Comparison of ENCODE assay signal across 7 cellular contexts in the genomic region with DNA sequence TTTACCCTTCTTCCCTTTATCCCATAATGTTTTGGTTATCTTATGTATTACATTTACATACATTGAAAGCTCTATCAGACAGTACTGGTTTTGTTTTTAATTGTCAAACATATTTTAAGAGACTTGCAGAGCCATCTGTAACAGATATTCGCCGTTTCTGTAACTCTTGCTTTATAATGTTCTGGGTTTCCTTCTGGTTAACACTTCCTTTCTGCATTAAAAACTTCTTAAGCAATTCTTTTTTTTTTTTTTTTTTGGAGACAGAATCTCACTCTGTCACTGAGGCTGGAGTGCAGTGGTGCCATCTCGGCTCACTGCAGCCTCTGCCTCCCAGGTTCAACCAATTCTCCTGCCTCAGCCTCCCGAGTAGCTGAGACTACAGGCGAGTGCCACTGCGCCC. TPM values are rescaled to one million over a fixed set of nuclear protein-coding genes. Genes with fewer than 3 reads are reported as not detected.
A peak's percentile ranks its signal among the peaks of the same experiment; 100 is the strongest.
DNase-seq lines count a peak whose midpoint lies in the region; ATAC-seq and TF ChIP-seq lines count a peak whose summit lies in the region.
"Not testable (repeated sequence)": the region's sequence is repeated elsewhere in the genome, so short reads cannot be mapped to it uniquely, and the experiment has no call there.

No MANE protein-coding gene starts in this region.

- not testable (repeated sequence) for DNase-seq in CD8-positive, alpha-beta memory T cell; T-helper 2 cell treated with Interferon-gamma antibody and Interleukin-4, amounts not matched to agents 5 μg/mL and 100 μg/mL, for 36 hours (ENCODE audit: low spot score); activated CD8-positive, alpha-beta T cell treated with anti-CD3 and anti-CD28 coated beads for 36 hours; activated naive CD4-positive, alpha-beta T cell treated with anti-CD3 and anti-CD28 coated beads for 36 hours; central memory CD8-positive, alpha-beta T cell (ENCODE audit: low spot score in 2 of 2); natural killer cell treated with Interleukin-12 subunit alpha and Interleukin-12 subunit beta and Interleukin-15 and Interleukin-18, amount 100 ng/mL, for 72 hours (ENCODE audit: low spot score)
- DNase-seq in MV-4-11 (lab: John Stamatoyannopoulos, UW) = peak; percentile 63

- H3K27ac Mint-ChIP-seq in CD8-positive, alpha-beta memory T cell = peak overlapping the region in 7 of 8 donors; percentile 6 to 95 (median 72)
- peak overlapping the region; percentile 53 for H3K27ac Mint-ChIP-seq in T-helper 2 cell treated with Interferon-gamma antibody and Interleukin-4, amounts not matched to agents 5 μg/mL and 100 μg/mL, for 36 hours
- H3K27ac Mint-ChIP-seq in activated CD8-positive, alpha-beta T cell treated with anti-CD3 and anti-CD28 coated beads for 36 hours = peak overlapping the region; percentile 80
- H3K27ac Mint-ChIP-seq in activated naive CD4-positive, alpha-beta T cell treated with anti-CD3 and anti-CD28 coated beads for 36 hours = peak overlapping the region; percentile 56
- H3K27ac Mint-ChIP-seq in central memory CD8-positive, alpha-beta T cell (ENCODE audit: low read depth) = peak overlapping the region; percentile 92
- H3K27ac Mint-ChIP-seq in natural killer cell treated with Interleukin-12 subunit alpha and Interleukin-12 subunit beta and Interleukin-15 and Interleukin-18, amount 100 ng/mL, for 72 hours = peak overlapping the region; percentile 45 to 55

- CTCF ChIA-PET in CD8-positive, alpha-beta memory T cell (lab: Charles Lee) = interaction anchor here (0.9 to 1.0 kb wide), 2 partner anchors 9 to 10 kb away, joined by 3 read pairs; no protein-coding TSS in a partner anchor
- CTCF ChIA-PET in activated CD8-positive, alpha-beta T cell treated with anti-CD3 and anti-CD28 coated beads for 36 hours (lab: Charles Lee) = interaction anchor here (1.0 to 8.1 kb wide), 2 partner anchors 22 to 56 kb away, joined by 3 to 52 read pairs; a partner anchor contains a TSS
- CTCF ChIA-PET in activated naive CD4-positive, alpha-beta T cell treated with anti-CD3 and anti-CD28 coated beads for 36 hours (lab: Charles Lee) = interaction anchor here (0.8 to 1.4 kb wide), 3 partner anchors 9 to 181 kb away, joined by 3 to 4 read pairs (median 3); no protein-coding TSS in a partner anchor

- not testable (repeated sequence) for TF ChIP-seq CTCF in activated CD8-positive, alpha-beta T cell treated with anti-CD3 and anti-CD28 coated beads for 36 hours (IDR thresholded peaks at IDR 0.05)

- not testable (repeated sequence) for H3K27me3 ChIP-seq in CD8-positive, alpha-beta memory T cell (ENCODE audit: insufficient read depth, low read length, poor library complexity, severe bottlenecking)

- not testable (repeated sequence) for H3K36me3 ChIP-seq in CD8-positive, alpha-beta memory T cell (ENCODE audit: insufficient read depth, low read length)

- not testable (repeated sequence) for H3K27me3 Mint-ChIP-seq in CD8-positive, alpha-beta memory T cell; T-helper 2 cell treated with Interferon-gamma antibody and Interleukin-4, amounts not matched to agents 5 μg/mL and 100 μg/mL, for 36 hours (ENCODE audit: low read depth); activated CD8-positive, alpha-beta T cell treated with anti-CD3 and anti-CD28 coated beads for 36 hours; activated naive CD4-positive, alpha-beta T cell treated with anti-CD3 and anti-CD28 coated beads for 36 hours (ENCODE audit: low read depth); central memory CD8-positive, alpha-beta T cell; natural killer cell treated with Interleukin-12 subunit alpha and Interleukin-12 subunit beta and Interleukin-15 and Interleukin-18, amount 100 ng/mL, for 72 hours

- peak overlapping the region; percentile 2 to 85 (median 61) for H3K4me3 Mint-ChIP-seq in CD8-positive, alpha-beta memory T cell
- peak overlapping the region; percentile 47 for H3K4me3 Mint-ChIP-seq in T-helper 2 cell treated with Interferon-gamma antibody and Interleukin-4, amounts not matched to agents 5 μg/mL and 100 μg/mL, for 36 hours
- peak overlapping the region; percentile 3 for H3K4me3 Mint-ChIP-seq in activated CD8-positive, alpha-beta T cell treated with anti-CD3 and anti-CD28 coated beads for 36 hours
- not testable (repeated sequence) for H3K4me3 Mint-ChIP-seq in activated naive CD4-positive, alpha-beta T cell treated with anti-CD3 and anti-CD28 coated beads for 36 hours
- peak overlapping the region; percentile 63 for H3K4me3 Mint-ChIP-seq in central memory CD8-positive, alpha-beta T cell
- peak overlapping the region; percentile 66 for H3K4me3 Mint-ChIP-seq in natural killer cell treated with Interleukin-12 subunit alpha and Interleukin-12 subunit beta and Interleukin-15 and Interleukin-18, amount 100 ng/mL, for 72 hours

- H3K36me3 Mint-ChIP-seq in CD8-positive, alpha-beta memory T cell = peaks cover 0 to 30% (median 0%) of the 10 kb centered on the region in 3 donors
- peaks cover 21% of the 10 kb centered on the region for H3K36me3 Mint-ChIP-seq in T-helper 2 cell treated with Interferon-gamma antibody and Interleukin-4, amounts not matched to agents 5 μg/mL and 100 μg/mL, for 36 hours (ENCODE audit: low read depth)
- peaks cover 26% of the 10 kb centered on the region for H3K36me3 Mint-ChIP-seq in activated CD8-positive, alpha-beta T cell treated with anti-CD3 and anti-CD28 coated beads for 36 hours (ENCODE audit: low read depth)
- peaks cover 13% of the 10 kb centered on the region for H3K36me3 Mint-ChIP-seq in activated naive CD4-positive, alpha-beta T cell treated with anti-CD3 and anti-CD28 coated beads for 36 hours (ENCODE audit: low read depth)
- H3K36me3 Mint-ChIP-seq in central memory CD8-positive, alpha-beta T cell (ENCODE audit: insufficient read depth) = peaks cover 24% of the 10 kb centered on the region
- H3K36me3 Mint-ChIP-seq in natural killer cell treated with Interleukin-12 subunit alpha and Interleukin-12 subunit beta and Interleukin-15 and Interleukin-18, amount 100 ng/mL, for 72 hours = not testable (repeated sequence)

- peaks cover 67% of the 10 kb centered on the region for H3K4me1 ChIP-seq in CD8-positive, alpha-beta memory T cell (ENCODE audit: insufficient read depth, low read length)

- H3K4me3 ChIP-seq in CD8-positive, alpha-beta memory T cell (ENCODE audit: low read length) = not testable (repeated sequence)

- peak; percentile 24 for ATAC-seq in activated CD8-positive, alpha-beta T cell treated with anti-CD3 and anti-CD28 coated beads for 36 hours
- peak; percentile 43 for ATAC-seq in central memory CD8-positive, alpha-beta T cell (replicated peaks; ENCODE audit: extremely low read depth, poor library complexity, severe bottlenecking)
- ATAC-seq in natural killer cell treated with Interleukin-12 subunit alpha and Interleukin-12 subunit beta and Interleukin-15 and Interleukin-18, amount 100 ng/mL, for 72 hours = peak; percentile 63 to 71

- POLR2A ChIA-PET in CD8-positive, alpha-beta memory T cell (lab: Charles Lee) = interaction anchor here (0.6 to 1.4 kb wide), 2 partner anchors 9 to 53 kb away, joined by 3 read pairs; no protein-coding TSS in a partner anchor
- POLR2A ChIA-PET in activated CD8-positive, alpha-beta T cell treated with anti-CD3 and anti-CD28 coated beads for 36 hours (lab: Charles Lee) = interaction anchor here (1.1 kb wide), 1 partner anchor 10 kb away, joined by 5 read pairs; a partner anchor contains a TSS

- intact Hi-C loops in activated CD8-positive, alpha-beta T cell treated with anti-CD3 and anti-CD28 coated beads for 36 hours (cut with micrococcal nuclease); activated naive CD4-positive, alpha-beta T cell treated with anti-CD3 and anti-CD28 coated beads for 36 hours (cut with micrococcal nuclease): not testable (repeated sequence)

- not testable (repeated sequence) for H3K27ac ChIP-seq in CD8-positive, alpha-beta memory T cell (ENCODE audit: low read depth, low read length)

- H3K9me3 ChIP-seq in CD8-positive, alpha-beta memory T cell (ENCODE audit: low read length) = not testable (repeated sequence)

- H3K4me1 Mint-ChIP-seq in CD8-positive, alpha-beta memory T cell = peaks cover 76 to 94% (median 91%) of the 10 kb centered on the region in 3 donors
- H3K4me1 Mint-ChIP-seq in T-helper 2 cell treated with Interferon-gamma antibody and Interleukin-4, amounts not matched to agents 5 μg/mL and 100 μg/mL, for 36 hours (ENCODE audit: low read depth) = peaks cover 42% of the 10 kb centered on the region
- H3K4me1 Mint-ChIP-seq in activated CD8-positive, alpha-beta T cell treated with anti-CD3 and anti-CD28 coated beads for 36 hours (ENCODE audit: low read depth) = peaks cover 66% of the 10 kb centered on the region
- peaks cover 80% of the 10 kb centered on the region for H3K4me1 Mint-ChIP-seq in activated naive CD4-positive, alpha-beta T cell treated with anti-CD3 and anti-CD28 coated beads for 36 hours (ENCODE audit: low read depth)
- peaks cover 78% of the 10 kb centered on the region for H3K4me1 Mint-ChIP-seq in central memory CD8-positive, alpha-beta T cell
- peaks cover 58 to 74% of the 10 kb centered on the region in 2 donors for H3K4me1 Mint-ChIP-seq in natural killer cell treated with Interleukin-12 subunit alpha and Interleukin-12 subunit beta and Interleukin-15 and Interleukin-18, amount 100 ng/mL, for 72 hours (ENCODE audit: low read depth in 2 of 2)

- H3K9me3 Mint-ChIP-seq in CD8-positive, alpha-beta memory T cell; T-helper 2 cell treated with Interferon-gamma antibody and Interleukin-4, amounts not matched to agents 5 μg/mL and 100 μg/mL, for 36 hours; activated CD8-positive, alpha-beta T cell treated with anti-CD3 and anti-CD28 coated beads for 36 hours; activated naive CD4-positive, alpha-beta T cell treated with anti-CD3 and anti-CD28 coated beads for 36 hours; central memory CD8-positive, alpha-beta T cell; natural killer cell treated with Interleukin-12 subunit alpha and Interleukin-12 subunit beta and Interleukin-15 and Interleukin-18, amount 100 ng/mL, for 72 hours: not testable (repeated sequence)

RNA-seq across cellular contexts. Expression of a gene that starts 10.4 kb away (rescaled TPM):
- total RNA-seq in CD8-positive, alpha-beta memory T cell = 100 to 1,000 TPM; 172 to 177 TPM
- 144 TPM for polyA plus RNA-seq in CD8-positive, alpha-beta memory T cell
- 100 to 1,000 TPM; 157 to 175 TPM for total RNA-seq in activated CD8-positive, alpha-beta T cell treated with anti-CD3 and anti-CD28 coated beads for 36 hours
- total RNA-seq in activated naive CD4-positive, alpha-beta T cell treated with anti-CD3 and anti-CD28 coated beads for 36 hours = 100 to 1,000 TPM; 196 to 203 TPM
- 100 to 1,000 TPM; 169 to 181 TPM for total RNA-seq in natural killer cell treated with Interleukin-12 subunit alpha and Interleukin-12 subunit beta and Interleukin-15 and Interleukin-18, amount 100 ng/mL, for 72 hours

RNA-seq across cellular contexts. Expression of a gene that starts 21.8 kb away (rescaled TPM):
- 1 to 10 TPM; 3.3 to 5.3 TPM for total RNA-seq in CD8-positive, alpha-beta memory T cell
- polyA plus RNA-seq in CD8-positive, alpha-beta memory T cell = 12.6 TPM
- total RNA-seq in activated CD8-positive, alpha-beta T cell treated with anti-CD3 and anti-CD28 coated beads for 36 hours = 1 to 10 TPM; 5.6 to 6.2 TPM
- total RNA-seq in activated naive CD4-positive, alpha-beta T cell treated with anti-CD3 and anti-CD28 coated beads for 36 hours = 1 to 10 TPM; 5.9 TPM
- 1 to 10 TPM; 2.8 to 5.8 TPM for total RNA-seq in natural killer cell treated with Interleukin-12 subunit alpha and Interleukin-12 subunit beta and Interleukin-15 and Interleukin-18, amount 100 ng/mL, for 72 hours

RNA-seq across cellular contexts. Expression of a gene that starts 60.0 kb away (rescaled TPM):
- 10 to 100 TPM; 16.9 to 19.7 TPM for total RNA-seq in CD8-positive, alpha-beta memory T cell
- 11.9 TPM for polyA plus RNA-seq in CD8-positive, alpha-beta memory T cell
- total RNA-seq in activated CD8-positive, alpha-beta T cell treated with anti-CD3 and anti-CD28 coated beads for 36 hours = 10 to 100 TPM; 13.6 to 14.9 TPM
- 10 to 100 TPM; 11.3 to 11.9 TPM for total RNA-seq in activated naive CD4-positive, alpha-beta T cell treated with anti-CD3 and anti-CD28 coated beads for 36 hours
- total RNA-seq in natural killer cell treated with Interleukin-12 subunit alpha and Interleukin-12 subunit beta and Interleukin-15 and Interleukin-18, amount 100 ng/mL, for 72 hours = 10 to 100 TPM; 24.5 to 25.7 TPM
